ENCODE assay signal across 1 cellular context in genomic region chr16:89971495-89972243, GRCh38.
TF ChIP-seq lines count a peak whose summit lies in the region.

No MANE protein-coding gene starts in this region.

TF ChIP-seq in K562, 482 proteins besides CTCF, POLR2A, EP300 and RAD21 (continued from another document):
- 0 out of 2 replicates have a peak, but pooled peaks have one; percentile 47 for TF ChIP-seq RERE (CRISPR knock-in tag; IDR thresholded peaks at IDR 0.05; ENCODE audit: borderline replicate concordance)
- no peak for TF ChIP-seq TFAP4 (CRISPR knock-in tag; IDR thresholded peaks at IDR 0.05; ENCODE audit: borderline replicate concordance)
- TF ChIP-seq ZNF511 (CRISPR knock-in tag; IDR thresholded peaks at IDR 0.05): 0 out of 2 replicates have a peak, but pooled peaks have one; percentile 35
- no peak; the same call in 1 of the 2 replicates for TF ChIP-seq MYC (IDR thresholded peaks at IDR 0.05; ENCODE audit: low read depth, low read length)
- TF ChIP-seq MYC (CRISPR knock-in tag; IDR thresholded peaks at IDR 0.05; ENCODE audit: borderline replicate concordance, low read depth): peak; percentile 64; the same call in 1 of the 2 replicates
- peak in 1 of 2 experiments; percentile 41 for TF ChIP-seq AFF1 (IDR thresholded peaks at IDR 0.05; ENCODE audit: low read depth in 1 of 2, partially characterized antibody in 2 of 2)
- peak in 1 of 2 experiments; percentile 57; a peak in 1 of 4 replicates for TF ChIP-seq FOXA3 (CRISPR knock-in tag; conservative IDR thresholded peaks at IDR 0.05 in 1 of 2, IDR thresholded peaks at IDR 0.05 in 1 of 2)
- TF ChIP-seq KAT7 (CRISPR knock-in tag; IDR thresholded peaks at IDR 0.05; ENCODE audit: borderline replicate concordance): no peak
